7 cellular contexts compared by ENCODE assay signal in the genomic region with DNA sequence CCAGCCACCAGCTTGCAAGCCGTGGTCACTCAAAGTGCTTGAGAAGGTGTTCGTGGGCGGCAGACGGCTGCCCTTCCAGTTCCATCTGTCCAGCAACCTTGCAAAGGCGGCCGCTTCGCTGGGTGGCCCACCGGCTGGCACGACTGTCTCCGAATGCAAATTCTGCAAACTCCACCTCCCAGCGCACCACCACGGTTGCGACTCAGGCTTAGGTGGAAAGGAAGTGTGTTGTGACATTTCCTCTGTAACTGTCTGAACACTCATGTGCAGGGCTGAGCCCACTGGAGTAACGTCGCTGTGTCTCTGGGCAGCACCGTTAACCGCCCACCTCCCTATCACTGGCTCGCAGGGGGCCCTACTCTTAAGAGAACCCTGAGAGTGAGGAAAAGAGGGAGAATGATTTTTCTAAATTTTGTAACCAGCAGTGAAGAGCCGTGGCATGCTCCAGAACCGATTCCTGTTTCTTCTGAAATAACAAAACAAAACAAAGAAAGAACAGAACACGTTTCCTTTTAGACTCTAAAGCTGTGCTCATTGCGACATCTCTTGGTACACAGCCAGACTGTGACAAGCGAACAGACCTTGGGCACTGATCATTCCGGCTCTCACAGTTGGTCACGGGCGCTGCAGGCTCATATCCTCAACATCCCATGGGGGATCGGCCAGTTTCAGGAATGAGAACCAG.
A peak's percentile ranks its signal among the peaks of the same experiment; 100 is the strongest.
DNase-seq lines count a peak whose midpoint lies in the region; ATAC-seq, FAIRE-seq and TF ChIP-seq lines count a peak whose summit lies in the region.

TSS of gene P2RY8 (minus strand) at position 155 of the 685 bp plus-strand sequence. CDS start 70,627 bp downstream, outside the sequence.

- FAIRE-seq in RCC 7860 (lab: Jason Lieb, UNC): no peak

- H3K4me3 ChIP-seq in fibroblast of mammary gland (ENCODE audit: control insufficient read depth, low read depth, low read length): no peak within 1 kb of the TSS

- ATAC-seq in GM18520 (IDR thresholded peaks at IDR 0.05; ENCODE audit: unreplicated experiment) (peak; percentile 61), HG02840 (IDR thresholded peaks at IDR 0.05; ENCODE audit: low FRiP score, unreplicated experiment) (peak; percentile 61)

- DNase-seq in NCI-H526 (lab: John Stamatoyannopoulos, UW) (peak; percentile 61 to 82), fibroblast of mammary gland (ENCODE audit: low read depth) (peak; percentile 48), RCC 7860 (ENCODE audit: low spot score) (no peak)
- peak; percentile 51 to 69 (median 56) for DNase-seq in activated CD8-positive, alpha-beta memory T cell treated with anti-CD3 and anti-CD28 coated beads for 48 hours (ENCODE audit: low read depth in 2 of 3, low spot score in 2 of 3)
- peak; percentile 62 to 73 (median 66) for DNase-seq in stimulated activated CD4-positive, alpha-beta T cell treated with anti-CD3 and anti-CD28 coated beads, Interleukin-12 subunit alpha, Interleukin-12 subunit beta, amount 100 ng/mL, for 48 hours (ENCODE audit: low read depth in 2 of 3, low spot score in 1 of 3)

- no peak for TF ChIP-seq CTCF in fibroblast of mammary gland (conservative IDR thresholded peaks at IDR 0.05; ENCODE audit: control insufficient read depth, insufficient read depth, low read depth, low read length)
